ENCODE assay signal across 18 cellular contexts in genomic region chr3:170790591-170790990, GRCh38.
DNase-seq lines count a peak whose midpoint lies in the region; ATAC-seq and TF ChIP-seq lines count a peak whose summit lies in the region.
"Had no signal": no experiment of that assay in that cellular context is flagged by ENCODE, and none has a peak within 500 bp of the region (broad histone marks: within the 10 kb centered on the region; RNA-seq: fewer than 3 reads in every experiment).

No MANE protein-coding gene starts in this region.

- H3F3A ChIP-seq in SK-N-SH (replicated peaks; ENCODE audit: insufficient read depth), result no peaks in the 10 kb centered on the region

- no peaks in the 10 kb centered on the region for H3K27me3 ChIP-seq in SK-N-SH (ENCODE audit: insufficient read depth)
- no peaks in the 10 kb centered on the region for H3K27me3 ChIP-seq in Karpas-422 (ENCODE audit: low read length)
- H3K27me3 ChIP-seq: BLaER1 had no signal

- no peak for TF ChIP-seq RAD21 in SK-N-SH (IDR thresholded peaks at IDR 0.05; ENCODE audit: low read length)

- H3K9me3 ChIP-seq in SK-N-SH, result no peaks in the 10 kb centered on the region
- H3K9me3 ChIP-seq in Karpas-422 (ENCODE audit: low read length), result no peaks in the 10 kb centered on the region
- H3K9me3 ChIP-seq: BLaER1, Caco-2 had no signal

- no peaks in the 10 kb centered on the region for H3K36me3 Mint-ChIP-seq in nephron (ENCODE audit: low read depth)
- H3K36me3 Mint-ChIP-seq: CD4-positive, CD25-positive, alpha-beta regulatory T cell; CD8-positive, alpha-beta T cell had no signal

- H3K4me1 ChIP-seq in SK-N-SH (ENCODE audit: control insufficient read depth in 1 of 2, insufficient read depth in 2 of 2, low read depth in 1 of 2, low read length in 1 of 2) (no peaks in the 10 kb centered on the region), Karpas-422 (ENCODE audit: low read length) (no peaks in the 10 kb centered on the region)
- H3K4me1 ChIP-seq: BLaER1, Caco-2 had no signal

- H3K4me1 Mint-ChIP-seq in nephron, result peaks cover 4% of the 10 kb centered on the region
- H3K4me1 Mint-ChIP-seq: B cell; CD4-positive, CD25-positive, alpha-beta regulatory T cell; GM23338; H9 had no signal

- POLR2A ChIA-PET in SK-N-SH (lab: Yijun Ruan, JAX), result no interaction called here

- no peak overlapping the region for H2AFZ ChIP-seq in SK-N-SH (ENCODE audit: low read depth)
- H2AFZ ChIP-seq in Karpas-422 (ENCODE audit: low read length), result no peak overlapping the region
- H2AFZ ChIP-seq: GM23338 had no signal

- H3K4me3 Mint-ChIP-seq in nephron, result no peak overlapping the region
- H3K4me3 Mint-ChIP-seq: B cell; CD4-positive, CD25-positive, alpha-beta regulatory T cell; CD8-positive, alpha-beta T cell; GM23338; H9 had no signal

- TF ChIP-seq CTCF in SK-N-SH (IDR thresholded peaks at IDR 0.05) (no peak), nephron (IDR thresholded peaks at IDR 0.05; ENCODE audit: unreplicated experiment in 3 of 3) (no peak)

- DNase-seq in SK-N-SH (no peak), fibroblast of gingiva (ENCODE audit: low read depth) (peak; percentile 44), Karpas-422 (no peak)
- no peak for DNase-seq in stimulated activated naive CD4-positive, alpha-beta T cell treated with Interleukin-2 at 50 U/mL for 16 hours (lab: John Stamatoyannopoulos, UW)
- DNase-seq: Caco-2; CD4-positive, CD25-positive, alpha-beta regulatory T cell; CD8-positive, alpha-beta T cell; DMS153; DND-41; H9 had no signal

- H3K79me2 ChIP-seq in SK-N-SH (ENCODE audit: insufficient read depth) (no peaks in the 10 kb centered on the region), Karpas-422 (ENCODE audit: low read length) (no peaks in the 10 kb centered on the region)

- H3K9me2 ChIP-seq in SK-N-SH (no peaks in the 10 kb centered on the region), Karpas-422 (replicated peaks; ENCODE audit: insufficient read depth, low read length) (no peaks in the 10 kb centered on the region)

- H4K20me1 ChIP-seq in SK-N-SH (ENCODE audit: insufficient read depth), result no peaks in the 10 kb centered on the region
- no peaks in the 10 kb centered on the region for H4K20me1 ChIP-seq in Karpas-422 (ENCODE audit: insufficient read depth, low read depth, low read length)
- H4K20me1 ChIP-seq: BLaER1 had no signal

- H3K9me3 Mint-ChIP-seq in nephron, result peaks cover 5% of the 10 kb centered on the region
- H3K9me3 Mint-ChIP-seq: CD8-positive, alpha-beta T cell; GM23338; H9 had no signal

- no peak overlapping the region for H3K9ac ChIP-seq in SK-N-SH
- H3K9ac ChIP-seq in Karpas-422 (ENCODE audit: low read length), result no peak overlapping the region
- H3K9ac ChIP-seq: BLaER1 had no signal

- peak overlapping the region; percentile 23 to 80 (median 60) for H3K27ac Mint-ChIP-seq in nephron
- H3K27ac Mint-ChIP-seq: B cell; CD4-positive, CD25-positive, alpha-beta regulatory T cell; CD8-positive, alpha-beta T cell; GM23338; H9 had no signal

- no peak for TF ChIP-seq EP300 in SK-N-SH (IDR thresholded peaks at IDR 0.05; ENCODE audit: borderline replicate concordance in 1 of 2, low read depth in 1 of 2, low read length in 1 of 2)

- H3K36me3 ChIP-seq in SK-N-SH (replicated peaks in 1 of 2; ENCODE audit: control insufficient read depth in 1 of 2, insufficient read depth in 2 of 2, low read length in 1 of 2), result no peaks in the 10 kb centered on the region
- H3K36me3 ChIP-seq in Karpas-422 (ENCODE audit: insufficient read depth, low read length), result no peaks in the 10 kb centered on the region
- H3K36me3 ChIP-seq: BLaER1 had no signal

- H3K4me3 ChIP-seq in SK-N-SH (ENCODE audit: low read depth in 2 of 2, low read length in 1 of 2), result no peak overlapping the region
- H3K4me3 ChIP-seq in Karpas-422 (ENCODE audit: low read length), result no peak overlapping the region
- H3K4me3 ChIP-seq: BLaER1, GM23338 had no signal

- H3K27ac ChIP-seq in SK-N-SH (ENCODE audit: low read depth in 2 of 2, low read length in 1 of 2), result no peak overlapping the region
- H3K27ac ChIP-seq in Karpas-422 (ENCODE audit: low read length), result no peak overlapping the region
- H3K27ac ChIP-seq: 22Rv1, BLaER1, C4-2B had no signal

- no peak overlapping the region for H3K4me2 ChIP-seq in SK-N-SH
- H3K4me2 ChIP-seq in Karpas-422 (ENCODE audit: low read depth, low read length, poor library complexity, severe bottlenecking), result no peak overlapping the region
- H3K4me2 ChIP-seq: BLaER1, GM23338 had no signal

- CTCF ChIA-PET in SK-N-SH (lab: Yijun Ruan, JAX), result interaction anchor here (1.1 kb wide), 1 partner anchor 171 kb away, joined by 3 read pairs; no protein-coding TSS in a partner anchor

- peak; percentile 24; the same call in 2 of the 3 replicates for ATAC-seq in SK-N-SH treated with all-trans-retinoic acid at 6 μM for 48 hours
- ATAC-seq: CD8-positive, alpha-beta T cell; GM23338; HCT116 had no signal

- no peaks in the 10 kb centered on the region for H3K27me3 Mint-ChIP-seq in nephron (ENCODE audit: low read depth)

TF ChIP-seq in SK-N-SH treated with all-trans-retinoic acid at 6 μM for 48 hours, 23 proteins besides CTCF, POLR2A, EP300 and RAD21 (continues in another document):
- TF ChIP-seq SNAI2 (CRISPR knock-in tag; IDR thresholded peaks at IDR 0.05) (no peak), POU6F1 (CRISPR knock-in tag; IDR thresholded peaks at IDR 0.05; ENCODE audit: borderline replicate concordance, low read depth) (no peak)

TF ChIP-seq in SK-N-SH, 30 proteins besides CTCF, POLR2A, EP300 and RAD21:
- TF ChIP-seq ZBTB33 (IDR thresholded peaks at IDR 0.05; ENCODE audit: borderline replicate concordance, low read depth), result no peak
- no peak for TF ChIP-seq MAX (IDR thresholded peaks at IDR 0.05; ENCODE audit: low read depth)
- TF ChIP-seq RCOR1 (IDR thresholded peaks at IDR 0.05; ENCODE audit: low read length), result no peak
- TF ChIP-seq YY1 (IDR thresholded peaks at IDR 0.05; ENCODE audit: low read depth), result no peak
- TF ChIP-seq FOXJ3 (CRISPR knock-in tag; IDR thresholded peaks at IDR 0.05), result no peak
- TF ChIP-seq TAF1 (IDR thresholded peaks at IDR 0.05; ENCODE audit: borderline replicate concordance, low read depth, low read length), result no peak
- TF ChIP-seq MEF2A (IDR thresholded peaks at IDR 0.05; ENCODE audit: borderline replicate concordance, low read depth), result no peak
- TF ChIP-seq NFIC (IDR thresholded peaks at IDR 0.05; ENCODE audit: borderline replicate concordance), result no peak
- TF ChIP-seq GABPA (IDR thresholded peaks at IDR 0.05; ENCODE audit: low read depth), result no peak
- no peak for TF ChIP-seq IRF3 (IDR thresholded peaks at IDR 0.05; ENCODE audit: low read depth, low read length)
- no peak for TF ChIP-seq SIN3A (IDR thresholded peaks at IDR 0.05; ENCODE audit: borderline replicate concordance, low read depth, low read length)
- no peak for TF ChIP-seq RFX5 (IDR thresholded peaks at IDR 0.05; ENCODE audit: low read length)
- no peak for TF ChIP-seq EZH2phosphoT487 (IDR thresholded peaks at IDR 0.05; ENCODE audit: borderline replicate concordance, low read depth)
- no peak for TF ChIP-seq SMC3 (IDR thresholded peaks at IDR 0.05; ENCODE audit: low read depth, low read length)
- no peak for TF ChIP-seq FOSL2 (IDR thresholded peaks at IDR 0.05; ENCODE audit: borderline replicate concordance, low read depth)
- TF ChIP-seq POLR2AphosphoS5 (IDR thresholded peaks at IDR 0.05; ENCODE audit: low read depth, low read length), result no peak
- TF ChIP-seq NRF1 (IDR thresholded peaks at IDR 0.05; ENCODE audit: low read depth, low read length), result no peak
